Comparison of ENCODE assay signal across 1 cellular context in genomic region chr1:94045465-94046056, GRCh38.
A peak's percentile ranks its signal among the peaks of the same experiment; 100 is the strongest.
TF ChIP-seq lines count a peak whose summit lies in the region.

No MANE protein-coding gene starts in this region.

TF ChIP-seq in HEK293, 187 proteins besides CTCF, POLR2A, EP300 and RAD21 (continued from another document and continues in another):
- 0 out of 2 replicates have a peak, but pooled peaks have one; percentile 32 for TF ChIP-seq ZSCAN30 (tag by site-specific recombination; IDR thresholded peaks at IDR 0.05)
- TF ChIP-seq ZBTB49 (tag by site-specific recombination; IDR thresholded peaks at IDR 0.05; ENCODE audit: low read depth), result no peak
- TF ChIP-seq TCF7L2 (IDR thresholded peaks at IDR 0.05; ENCODE audit: borderline replicate concordance, low read depth, low read length), result no peak
- TF ChIP-seq ZNF18 (tag by site-specific recombination; IDR thresholded peaks at IDR 0.05), result peak; percentile 96
- peak; percentile 54; the same call in 1 of the 2 replicates for TF ChIP-seq KLF17 (tag by site-specific recombination; IDR thresholded peaks at IDR 0.05)
- no peak for TF ChIP-seq ZNF558 (tag by site-specific recombination; IDR thresholded peaks at IDR 0.05)
- TF ChIP-seq BCL11B (tag by site-specific recombination; IDR thresholded peaks at IDR 0.05; ENCODE audit: low read depth), result no peak
- TF ChIP-seq KLF9 (tag by site-specific recombination; IDR thresholded peaks at IDR 0.05; ENCODE audit: low read depth), result no peak
- TF ChIP-seq ZNF514 (tag by site-specific recombination; IDR thresholded peaks at IDR 0.05), result no peak
- TF ChIP-seq ZNF239 (tag by site-specific recombination; IDR thresholded peaks at IDR 0.05), result no peak
- TF ChIP-seq RBAK (tag by site-specific recombination; IDR thresholded peaks at IDR 0.05), result no peak
- TF ChIP-seq ZNF544 (tag by site-specific recombination; IDR thresholded peaks at IDR 0.05), result no peak
- no peak for TF ChIP-seq ZBTB11 (tag by site-specific recombination; conservative IDR thresholded peaks at IDR 0.05; ENCODE audit: low read depth)
- no peak for TF ChIP-seq ZNF530 (tag by site-specific recombination; IDR thresholded peaks at IDR 0.05; ENCODE audit: low read depth)
- TF ChIP-seq ZNF114 (tag by site-specific recombination; IDR thresholded peaks at IDR 0.05), result no peak
- no peak for TF ChIP-seq ZNF146 (tag by site-specific recombination; IDR thresholded peaks at IDR 0.05)
- TF ChIP-seq ZNF26 (tag by site-specific recombination; IDR thresholded peaks at IDR 0.05), result no peak
- TF ChIP-seq ZNF843 (tag by site-specific recombination; IDR thresholded peaks at IDR 0.05), result no peak
- no peak for TF ChIP-seq KLF8 (tag by site-specific recombination; IDR thresholded peaks at IDR 0.05)
- TF ChIP-seq ZNF169 (tag by site-specific recombination; IDR thresholded peaks at IDR 0.05), result no peak
- peak; percentile 23; the same call in 1 of the 2 replicates for TF ChIP-seq SCRT2 (tag by site-specific recombination; IDR thresholded peaks at IDR 0.05)
- no peak for TF ChIP-seq ZNF645 (tag by site-specific recombination; IDR thresholded peaks at IDR 0.05)
- TF ChIP-seq ZNF138 (tag by site-specific recombination; IDR thresholded peaks at IDR 0.05; ENCODE audit: borderline replicate concordance), result no peak
- no peak for TF ChIP-seq ZNF792 (tag by site-specific recombination; IDR thresholded peaks at IDR 0.05)
- no peak for TF ChIP-seq ZNF624 (tag by site-specific recombination; IDR thresholded peaks at IDR 0.05)
- TF ChIP-seq ZFP69B (tag by site-specific recombination; IDR thresholded peaks at IDR 0.05), result no peak
- TF ChIP-seq ZNF335 (tag by site-specific recombination; conservative IDR thresholded peaks at IDR 0.05), result no peak
- TF ChIP-seq ZNF175 (tag by site-specific recombination; IDR thresholded peaks at IDR 0.05), result no peak
- TF ChIP-seq ZNF223 (tag by site-specific recombination; IDR thresholded peaks at IDR 0.05), result no peak
- TF ChIP-seq KLF1 (tag by site-specific recombination; IDR thresholded peaks at IDR 0.05), result peak; percentile 91
- 0 out of 2 replicates have a peak, but pooled peaks have one; percentile 27 for TF ChIP-seq ZBTB10 (tag by site-specific recombination; IDR thresholded peaks at IDR 0.05)
- TF ChIP-seq ZSCAN23 (tag by site-specific recombination; IDR thresholded peaks at IDR 0.05), result no peak
- TF ChIP-seq MZF1 (tag by site-specific recombination; IDR thresholded peaks at IDR 0.05; ENCODE audit: borderline replicate concordance), result no peak
- TF ChIP-seq ZNF10 (tag by site-specific recombination; IDR thresholded peaks at IDR 0.05), result peak; percentile 36; the same call in 1 of the 2 replicates
- TF ChIP-seq SALL2 (tag by site-specific recombination; IDR thresholded peaks at IDR 0.05; ENCODE audit: borderline replicate concordance), result no peak
- no peak for TF ChIP-seq MYNN (tag by site-specific recombination; IDR thresholded peaks at IDR 0.05; ENCODE audit: borderline replicate concordance)
- TF ChIP-seq OVOL3 (tag by site-specific recombination; IDR thresholded peaks at IDR 0.05), result no peak
- peak; percentile 35; the same call in 1 of the 2 replicates for TF ChIP-seq GLIS2 (tag by site-specific recombination; IDR thresholded peaks at IDR 0.05)
- TF ChIP-seq ZNF274 (IDR thresholded peaks at IDR 0.05; ENCODE audit: low read length), result no peak
- no peak for TF ChIP-seq ZNF274 (tag by site-specific recombination; IDR thresholded peaks at IDR 0.05; ENCODE audit: borderline replicate concordance)
- TF ChIP-seq ZNF140 (tag by site-specific recombination; IDR thresholded peaks at IDR 0.05), result no peak
- no peak for TF ChIP-seq ZNF157 (tag by site-specific recombination; IDR thresholded peaks at IDR 0.05)
- TF ChIP-seq GLI4 (tag by site-specific recombination; IDR thresholded peaks at IDR 0.05), result no peak
- TF ChIP-seq FEZF1 (tag by site-specific recombination; IDR thresholded peaks at IDR 0.05), result no peak
- TF ChIP-seq ZNF513 (tag by site-specific recombination; IDR thresholded peaks at IDR 0.05), result no peak
- no peak for TF ChIP-seq ZNF266 (tag by site-specific recombination; IDR thresholded peaks at IDR 0.05; ENCODE audit: low read depth)
- no peak for TF ChIP-seq REST (tag by site-specific recombination; IDR thresholded peaks at IDR 0.05)
